Comparison of ENCODE assay signal across 9 cellular contexts in the genomic region with DNA sequence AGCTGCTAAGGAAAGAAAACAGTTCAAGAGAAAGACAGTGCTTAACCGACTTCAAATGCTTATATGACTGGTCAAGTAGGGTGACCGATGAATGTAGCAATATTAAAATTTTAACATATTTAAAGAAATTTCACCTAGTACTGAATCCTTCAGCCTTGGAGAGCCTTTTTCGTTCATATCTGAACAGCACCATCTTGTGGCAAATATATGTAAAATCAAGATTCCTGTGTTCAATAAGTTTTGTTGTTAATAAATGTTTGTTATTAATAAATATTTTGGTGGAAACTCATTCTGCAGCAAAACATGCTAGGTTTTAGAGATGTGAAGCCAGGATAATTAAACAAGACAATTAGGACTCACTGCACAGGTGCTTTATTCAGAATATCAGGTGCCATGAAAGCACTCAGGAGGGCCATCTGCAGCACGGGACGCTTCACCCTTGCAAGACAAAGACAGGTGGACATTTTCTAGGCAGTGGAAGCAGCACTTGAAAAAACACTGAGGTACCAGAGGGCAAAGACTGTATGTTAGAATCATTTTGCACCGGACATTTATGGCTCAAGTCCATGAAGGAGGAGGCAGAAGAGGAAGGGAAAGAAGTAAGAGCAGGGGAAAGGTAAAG. TPM values are rescaled to one million over a fixed set of nuclear protein-coding genes. Genes with fewer than 3 reads are reported as not detected.
DNase-seq lines count a peak whose midpoint lies in the region; ATAC-seq, FAIRE-seq and TF ChIP-seq lines count a peak whose summit lies in the region.
"Had no signal": no experiment of that assay in that cellular context is flagged by ENCODE, and none has a peak within 500 bp of the region (broad histone marks: within the 10 kb centered on the region; RNA-seq: fewer than 3 reads in every experiment).

No MANE protein-coding gene starts in this region.

- no peak overlapping the region for H3K4me3 ChIP-seq in A549

- TF ChIP-seq RAD21 in A549 (conservative IDR thresholded peaks at IDR 0.05 in 1 of 2, IDR thresholded peaks at IDR 0.05 in 1 of 2) = peak; percentile 71 to 85

- H3K27ac Mint-ChIP-seq in nephron = no peak overlapping the region
- H3K27ac Mint-ChIP-seq: activated naive CD4-positive, alpha-beta T cell treated with anti-CD3 and anti-CD28 coated beads, Interleukin-2, amount 50 U/mL, for 24 hours had no signal

- no peaks in the 10 kb centered on the region for H3K4me1 Mint-ChIP-seq in nephron
- H3K4me1 Mint-ChIP-seq: activated naive CD4-positive, alpha-beta T cell treated with anti-CD3 and anti-CD28 coated beads, Interleukin-2, amount 50 U/mL, for 24 hours had no signal

- TF ChIP-seq CTCF in A549 (IDR thresholded peaks at IDR 0.05) (peak; percentile 85), nephron (IDR thresholded peaks at IDR 0.05; ENCODE audit: unreplicated experiment in 3 of 3) (peak; percentile 64 to 75 (median 64))

- H3K27me3 Mint-ChIP-seq in nephron (ENCODE audit: low read depth) = no peaks in the 10 kb centered on the region
- H3K27me3 Mint-ChIP-seq: activated naive CD4-positive, alpha-beta T cell treated with anti-CD3 and anti-CD28 coated beads, Interleukin-2, amount 50 U/mL, for 24 hours had no signal

- POLR2A ChIA-PET in A549 (lab: Yijun Ruan, JAX) = interaction anchor here (1.2 kb wide), 1 partner anchor 42 kb away, joined by 3 read pairs; a partner anchor contains a TSS

- no peak overlapping the region for H3K4me2 ChIP-seq in A549

- no peak overlapping the region for H3K4me3 Mint-ChIP-seq in nephron
- H3K4me3 Mint-ChIP-seq: activated naive CD4-positive, alpha-beta T cell treated with anti-CD3 and anti-CD28 coated beads, Interleukin-2, amount 50 U/mL, for 24 hours had no signal

- H3K9me3 ChIP-seq in A549 = no peaks in the 10 kb centered on the region

- ATAC-seq in A549 (peak in 1 of 2 experiments; percentile 57; a peak in 2 of 6 replicates), GM18511 (IDR thresholded peaks at IDR 0.05; ENCODE audit: unreplicated experiment) (peak; percentile 65), GM18867 (IDR thresholded peaks at IDR 0.05; ENCODE audit: unreplicated experiment) (no peak)

- H3K4me1 ChIP-seq in A549 = no peaks in the 10 kb centered on the region

- no peak for FAIRE-seq in A549 (lab: Jason Lieb, UNC)

- no peaks in the 10 kb centered on the region for H3K9me3 Mint-ChIP-seq in nephron
- H3K9me3 Mint-ChIP-seq: activated naive CD4-positive, alpha-beta T cell treated with anti-CD3 and anti-CD28 coated beads, Interleukin-2, amount 50 U/mL, for 24 hours had no signal

- WGBS in A549 (ENCODE audit: missing lambda C conversion rate) = 37% methylated on average over 6 of the region's 6 CpGs

- TF ChIP-seq EP300 in A549 (IDR thresholded peaks at IDR 0.05) = no peak

- TF ChIP-seq POLR2A in A549 (IDR thresholded peaks at IDR 0.05; ENCODE audit: low read length) = no peak

- DNase-seq in A549 (ENCODE audit: low read depth in 1 of 2, low spot score in 1 of 2) (peak; percentile 14 to 18), NCI-H345 treated with DMSO at 0.1 percent for 48 hours (lab: John Stamatoyannopoulos, UW; ENCODE audit: unreplicated experiment) (peak; percentile 30), cerebellum (ENCODE audit: low spot score) (peak; percentile 38), HuH-7.5 (ENCODE audit: low spot score) (no peak)
- no peak for DNase-seq in activated CD4-positive, alpha-beta T cell treated with anti-CD3 and anti-CD28 coated beads for 1 hour

- no peaks in the 10 kb centered on the region for H3K36me3 Mint-ChIP-seq in nephron (ENCODE audit: low read depth)

- H3K27ac ChIP-seq in A549 = no peak overlapping the region

- CTCF ChIA-PET in A549 (lab: Yijun Ruan, JAX) = interaction anchor here (0.6 to 5.6 kb wide), 8 partner anchors 11 to 278 kb away, joined by 3 to 59 read pairs (median 7); no protein-coding TSS in a partner anchor

TF ChIP-seq in A549, 52 proteins besides CTCF, POLR2A, EP300 and RAD21:
- TF ChIP-seq, protein P1, sequence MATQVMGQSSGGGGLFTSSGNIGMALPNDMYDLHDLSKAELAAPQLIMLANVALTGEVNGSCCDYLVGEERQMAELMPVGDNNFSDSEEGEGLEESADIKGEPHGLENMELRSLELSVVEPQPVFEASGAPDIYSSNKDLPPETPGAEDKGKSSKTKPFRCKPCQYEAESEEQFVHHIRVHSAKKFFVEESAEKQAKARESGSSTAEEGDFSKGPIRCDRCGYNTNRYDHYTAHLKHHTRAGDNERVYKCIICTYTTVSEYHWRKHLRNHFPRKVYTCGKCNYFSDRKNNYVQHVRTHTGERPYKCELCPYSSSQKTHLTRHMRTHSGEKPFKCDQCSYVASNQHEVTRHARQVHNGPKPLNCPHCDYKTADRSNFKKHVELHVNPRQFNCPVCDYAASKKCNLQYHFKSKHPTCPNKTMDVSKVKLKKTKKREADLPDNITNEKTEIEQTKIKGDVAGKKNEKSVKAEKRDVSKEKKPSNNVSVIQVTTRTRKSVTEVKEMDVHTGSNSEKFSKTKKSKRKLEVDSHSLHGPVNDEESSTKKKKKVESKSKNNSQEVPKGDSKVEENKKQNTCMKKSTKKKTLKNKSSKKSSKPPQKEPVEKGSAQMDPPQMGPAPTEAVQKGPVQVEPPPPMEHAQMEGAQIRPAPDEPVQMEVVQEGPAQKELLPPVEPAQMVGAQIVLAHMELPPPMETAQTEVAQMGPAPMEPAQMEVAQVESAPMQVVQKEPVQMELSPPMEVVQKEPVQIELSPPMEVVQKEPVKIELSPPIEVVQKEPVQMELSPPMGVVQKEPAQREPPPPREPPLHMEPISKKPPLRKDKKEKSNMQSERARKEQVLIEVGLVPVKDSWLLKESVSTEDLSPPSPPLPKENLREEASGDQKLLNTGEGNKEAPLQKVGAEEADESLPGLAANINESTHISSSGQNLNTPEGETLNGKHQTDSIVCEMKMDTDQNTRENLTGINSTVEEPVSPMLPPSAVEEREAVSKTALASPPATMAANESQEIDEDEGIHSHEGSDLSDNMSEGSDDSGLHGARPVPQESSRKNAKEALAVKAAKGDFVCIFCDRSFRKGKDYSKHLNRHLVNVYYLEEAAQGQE (IDR thresholded peaks at IDR 0.05) = no peak
- TF ChIP-seq SMC3 (IDR thresholded peaks at IDR 0.05) (peak; percentile 86), MAZ (IDR thresholded peaks at IDR 0.05; ENCODE audit: borderline replicate concordance, low read depth, low read length) (no peak), EHMT2 (IDR thresholded peaks at IDR 0.05; ENCODE audit: low read depth) (no peak)

RNA-seq across cellular contexts. Expression of a gene that starts 15.6 kb away (rescaled TPM):
- polyA plus RNA-seq in A549 (2011; rRNA removed) (0.07 and 0.34 TPM in 2 replicates), A549 (2017; fragmentation: RNase III; extraction: RNeasy Plus Mini Kit Qiagen cat#74134 plus additional on column Dnase treatment) (0.37 to 0.77 TPM (median 0.49 TPM) in 3 replicates)
- polyA plus RNA-seq in A549 (2012; cell fraction: cytosol; rRNA removed) = 0.03 and 0.08 TPM in 2 replicates
- polyA plus RNA-seq in A549 (2012; cell fraction: nucleus; rRNA removed) = 0.06 TPM in 1 of 2 replicates, not detected in the other
- not detected in 2 replicates for polyA minus RNA-seq in A549 (2011; rRNA and poly(A)+ RNA removed)
- total RNA-seq in cerebellum = 0.82 TPM

RNA-seq across cellular contexts. Expression of a gene that starts 39.2 kb away (rescaled TPM):
- polyA plus RNA-seq in A549 (2011; rRNA removed) = 76.1 and 99.1 TPM in 2 replicates
- 57.2 and 83.5 TPM in 2 replicates for polyA plus RNA-seq in A549 (2012; cell fraction: cytosol; rRNA removed)
- 48.1 and 102 TPM in 2 replicates for polyA plus RNA-seq in A549 (2012; cell fraction: nucleus; rRNA removed)
- polyA plus RNA-seq in A549 (2017; fragmentation: RNase III; extraction: RNeasy Plus Mini Kit Qiagen cat#74134 plus additional on column Dnase treatment) = 50.4 to 66.3 TPM (median 60.6 TPM) in 3 replicates
- 34.0 and 36.7 TPM in 2 replicates for polyA minus RNA-seq in A549 (2011; rRNA and poly(A)+ RNA removed)
- 71.2 TPM for total RNA-seq in cerebellum

RNA-seq across cellular contexts. Expression of a gene that starts 42.1 kb away (rescaled TPM):
- polyA plus RNA-seq in A549 (2011; rRNA removed) = 7.9 and 8.4 TPM in 2 replicates
- 1.3 and 1.8 TPM in 2 replicates for polyA plus RNA-seq in A549 (2012; cell fraction: cytosol; rRNA removed)
- 1.0 and 1.7 TPM in 2 replicates for polyA plus RNA-seq in A549 (2012; cell fraction: nucleus; rRNA removed)
- 5.6 to 6.8 TPM (median 6.3 TPM) in 3 replicates for polyA plus RNA-seq in A549 (2017; fragmentation: RNase III; extraction: RNeasy Plus Mini Kit Qiagen cat#74134 plus additional on column Dnase treatment)
- 7.7 and 7.9 TPM in 2 replicates for polyA minus RNA-seq in A549 (2011; rRNA and poly(A)+ RNA removed)
- total RNA-seq in cerebellum = 47.2 TPM

Comparison
In these comparisons a context has a peak if more than half of its experiments do, and no peak if none do; other contexts are left out.
1. DNase-seq: peak in A549 (2 of 2), NCI-H345 treated with DMSO at 0.1 percent for 48 hours (single experiment) and cerebellum (single experiment); none in activated CD4-positive, alpha-beta T cell treated with anti-CD3 and anti-CD28 coated beads for 1 hour (single experiment) and HuH-7.5 (single experiment).